Comparison of ENCODE assay signal across 1 cellular context in the genomic region with DNA sequence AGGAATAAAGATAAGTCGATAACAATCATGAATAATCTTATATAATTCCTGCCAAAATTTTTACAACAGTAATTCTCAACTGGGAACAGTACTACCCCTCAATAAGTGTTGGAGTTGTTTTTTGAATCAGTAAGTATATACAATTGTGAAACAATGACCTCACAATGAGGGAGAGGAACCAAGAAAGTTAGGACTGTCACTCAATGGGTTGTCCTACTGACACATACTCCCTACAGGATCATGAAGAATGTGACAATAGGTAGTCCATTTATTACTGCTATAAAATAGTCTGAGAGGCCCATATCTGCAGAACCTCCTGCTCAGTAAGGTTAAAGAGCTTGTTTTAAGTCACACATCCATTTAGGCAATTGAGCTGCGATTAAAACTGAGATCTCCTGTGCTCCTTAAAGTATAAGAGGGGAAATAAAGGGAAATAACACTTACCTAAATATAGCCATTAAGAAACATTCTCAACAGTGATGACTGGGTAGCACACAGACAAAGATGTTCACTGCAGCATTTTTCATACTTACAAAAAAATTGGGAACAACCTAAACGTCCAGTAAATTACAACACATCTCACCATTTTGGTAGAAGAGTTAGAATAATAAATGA.
TF ChIP-seq lines count a peak whose summit lies in the region.

No MANE protein-coding gene starts in this region.

TF ChIP-seq in IMR-90, 13 proteins besides CTCF, POLR2A, EP300 and RAD21 (continued from another document):
- TF ChIP-seq RCOR1 (IDR thresholded peaks at IDR 0.05; ENCODE audit: insufficient replicate concordance, low read length): no peak
- TF ChIP-seq MXI1 (IDR thresholded peaks at IDR 0.05; ENCODE audit: borderline replicate concordance, low read depth, low read length): no peak
- no peak for TF ChIP-seq NFE2L2 (IDR thresholded peaks at IDR 0.05; ENCODE audit: low read depth, low read length)
- TF ChIP-seq CHD1 (IDR thresholded peaks at IDR 0.05; ENCODE audit: low read depth, low read length): no peak
